ENCODE assay signal across 16 cellular contexts in genomic region chr1:9252999-9253398, GRCh38. TPM values are rescaled to one million over a fixed set of nuclear protein-coding genes. Genes with fewer than 3 reads are reported as not detected.
DNase-seq lines count a peak whose midpoint lies in the region; ATAC-seq and TF ChIP-seq lines count a peak whose summit lies in the region.
"Had no signal": no experiment of that assay in that cellular context is flagged by ENCODE, and none has a peak within 500 bp of the region (broad histone marks: within the 10 kb centered on the region; RNA-seq: fewer than 3 reads in every experiment).

No MANE protein-coding gene starts in this region.

- no peak overlapping the region for H3K4me3 ChIP-seq in SK-N-SH (ENCODE audit: low read depth in 2 of 2, low read length in 1 of 2)
- H3K4me3 ChIP-seq in transverse colon = no peak overlapping the region
- H3K4me3 ChIP-seq in tibial artery = no peak overlapping the region

- peaks cover 2% of the 10 kb centered on the region; the same call in 1 of the 2 replicates for H3K79me2 ChIP-seq in SK-N-SH (ENCODE audit: insufficient read depth)

- H4K20me1 ChIP-seq in SK-N-SH (ENCODE audit: insufficient read depth) = no peaks in the 10 kb centered on the region

- peak overlapping the region; percentile 49 for H3K27ac Mint-ChIP-seq in mesothelial cell of epicardium
- H3K27ac Mint-ChIP-seq: activated CD4-positive, alpha-beta T cell treated with anti-CD3 and anti-CD28 coated beads for 36 hours; activated T-cell treated with anti-CD3 and anti-CD28 coated beads, Interleukin-2, amount 50 U/mL, for 24 hours; CD4-positive, alpha-beta T cell; T-helper 1 cell treated with Interleukin-12 subunit alpha and Interleukin-12 subunit beta and Interleukin-4 antibody, amounts not matched to agents 30 μg/mL and 1 μg/mL, for 36 hours had no signal

- no peak for TF ChIP-seq POLR2A in transverse colon (IDR thresholded peaks at IDR 0.05)

- H3K4me1 ChIP-seq in SK-N-SH (ENCODE audit: control insufficient read depth in 1 of 2, insufficient read depth in 2 of 2, low read depth in 1 of 2, low read length in 1 of 2) (peaks cover 7 to 37% of the 10 kb centered on the region in 2 experiments; a peak in 3 of 4 replicates), transverse colon (peaks cover 0 to 42% (median 14%) of the 10 kb centered on the region in 4 donors), tibial artery (peaks cover 12 to 41% (median 36%) of the 10 kb centered on the region in 4 donors)

- WGBS in SK-N-SH (ENCODE audit: low lambda C conversion rate) = 79% methylated on average over 8 of the region's 8 CpGs
- WGBS in transverse colon (ENCODE audit: low coverage in 1 of 2), 2 donors = 80 to 88% methylated on average over 5 to 8 of the region's 8 CpGs

- no peak for TF ChIP-seq EP300 in SK-N-SH (IDR thresholded peaks at IDR 0.05; ENCODE audit: borderline replicate concordance in 1 of 2, low read depth in 1 of 2, low read length in 1 of 2)
- no peak for TF ChIP-seq EP300 in transverse colon (IDR thresholded peaks at IDR 0.05; ENCODE audit: low read depth)

- no peak overlapping the region for H3K4me2 ChIP-seq in SK-N-SH

- no peaks in the 10 kb centered on the region for H3K27me3 Mint-ChIP-seq in mesothelial cell of epicardium (ENCODE audit: low read depth)
- H3K27me3 Mint-ChIP-seq: activated CD4-positive, alpha-beta T cell treated with anti-CD3 and anti-CD28 coated beads for 36 hours; activated T-cell treated with anti-CD3 and anti-CD28 coated beads, Interleukin-2, amount 50 U/mL, for 24 hours; CD4-positive, alpha-beta T cell had no signal

- DNase-seq in SK-N-SH (peak; percentile 59), ecto neural progenitor cell (ENCODE audit: low spot score) (peak; percentile 81), mesothelial cell of epicardium (ENCODE audit: low spot score in 2 of 2, unreplicated experiment in 2 of 2) (no peak), transverse colon (no peak), tibial artery (no peak), NCI-H526 treated with DMSO at 0.1 percent for 48 hours (lab: John Stamatoyannopoulos, UW) (no peak), COLO829 (ENCODE audit: low spot score) (no peak)
- DNase-seq: 8988T; activated CD4-positive, alpha-beta T cell treated with anti-CD3 and anti-CD28 coated beads for 36 hours; activated T-cell treated with anti-CD3 and anti-CD28 coated beads, Interleukin-2, amount 50 U/mL, for 24 hours; CD4-positive, alpha-beta T cell; NCI-H187; NCI-H748 treated with DMSO at 0.1 percent for 48 hours; stimulated activated CD4-positive, alpha-beta T cell treated with anti-CD3 and anti-CD28 coated beads, Interleukin-4, amount 100 ng/mL, for 24 hours had no signal

- intact Hi-C loops in transverse colon (cut with DNase I; ENCODE audit: low total_unique reads) = no loop called here
- intact Hi-C loops in tibial artery (cut with DNase I; ENCODE audit: low total_unique reads) = loop anchor here (5.0 kb wide), 1 partner anchor 51 kb away; no protein-coding TSS in a partner anchor

- no peak overlapping the region for H3K9ac ChIP-seq in SK-N-SH

- H2AFZ ChIP-seq in SK-N-SH (ENCODE audit: low read depth) = no peak overlapping the region

- CTCF ChIA-PET in SK-N-SH (lab: Yijun Ruan, JAX) = interaction anchor here (1.0 to 5.1 kb wide), 7 partner anchors 13 to 238 kb away, joined by 3 to 31 read pairs (median 6); partner anchors contain the start of gene H6PD

- peak overlapping the region in 1 of 2 experiments; percentile 61; a peak in 2 of 4 replicates for H3K27ac ChIP-seq in SK-N-SH (ENCODE audit: low read depth in 2 of 2, low read length in 1 of 2)
- peak overlapping the region; percentile 15 to 72 (median 30) for H3K27ac ChIP-seq in transverse colon
- H3K27ac ChIP-seq in tibial artery = peak overlapping the region in 1 of 2 donors; percentile 40

- H3K9me3 ChIP-seq in SK-N-SH = no peaks in the 10 kb centered on the region
- no peaks in the 10 kb centered on the region for H3K9me3 ChIP-seq in transverse colon
- H3K9me3 ChIP-seq in tibial artery = no peaks in the 10 kb centered on the region

- H3K36me3 Mint-ChIP-seq in mesothelial cell of epicardium = peaks cover 13% of the 10 kb centered on the region

- POLR2A ChIA-PET in SK-N-SH (lab: Yijun Ruan, JAX) = interaction anchor here (0.8 kb wide), 1 partner anchor 18 kb away, joined by 3 read pairs; no protein-coding TSS in a partner anchor

- no peak for TF ChIP-seq CTCF in SK-N-SH (IDR thresholded peaks at IDR 0.05)
- no peak for TF ChIP-seq CTCF in mesothelial cell of epicardium (IDR thresholded peaks at IDR 0.05; ENCODE audit: unreplicated experiment)
- TF ChIP-seq CTCF in transverse colon (IDR thresholded peaks at IDR 0.05) = no peak
- TF ChIP-seq CTCF in tibial artery (IDR thresholded peaks at IDR 0.05) = no peak

- no peaks in the 10 kb centered on the region for H3F3A ChIP-seq in SK-N-SH (replicated peaks; ENCODE audit: insufficient read depth)

- in situ Hi-C loops in transverse colon (cut with MboI; ENCODE audit: low pct_ligation_motif_present in 1 of 4, low pct_unique_long_range_greater_than_20kb in 1 of 4, low sequenced_read_pairs in 3 of 4) = no loop called here

- H3K9me3 Mint-ChIP-seq in mesothelial cell of epicardium = no peaks in the 10 kb centered on the region
- H3K9me3 Mint-ChIP-seq: activated T-cell treated with anti-CD3 and anti-CD28 coated beads, Interleukin-2, amount 50 U/mL, for 24 hours; CD4-positive, alpha-beta T cell had no signal

- H3K4me1 Mint-ChIP-seq in mesothelial cell of epicardium = peaks cover 36% of the 10 kb centered on the region

- no peak for TF ChIP-seq RAD21 in SK-N-SH (IDR thresholded peaks at IDR 0.05; ENCODE audit: low read length)

- H3K36me3 ChIP-seq in SK-N-SH (replicated peaks in 1 of 2; ENCODE audit: control insufficient read depth in 1 of 2, insufficient read depth in 2 of 2, low read length in 1 of 2) (peaks cover 0 to 12% of the 10 kb centered on the region in 2 experiments), transverse colon (no peaks in the 10 kb centered on the region), tibial artery (peaks cover 0 to 24% (median 8%) of the 10 kb centered on the region in 3 donors)

- H3K9me2 ChIP-seq in SK-N-SH = no peaks in the 10 kb centered on the region

- H3K27me3 ChIP-seq in SK-N-SH (ENCODE audit: insufficient read depth) = no peaks in the 10 kb centered on the region
- H3K27me3 ChIP-seq in transverse colon = no peaks in the 10 kb centered on the region
- no peaks in the 10 kb centered on the region for H3K27me3 ChIP-seq in tibial artery

- no peak for ATAC-seq in SK-N-SH treated with all-trans-retinoic acid at 6 μM for 48 hours
- ATAC-seq: activated CD4-positive, alpha-beta T cell treated with anti-CD3 and anti-CD28 coated beads for 36 hours had no signal

- no peak overlapping the region for H3K4me3 Mint-ChIP-seq in mesothelial cell of epicardium
- H3K4me3 Mint-ChIP-seq: activated CD4-positive, alpha-beta T cell treated with anti-CD3 and anti-CD28 coated beads for 36 hours; activated T-cell treated with anti-CD3 and anti-CD28 coated beads, Interleukin-2, amount 50 U/mL, for 24 hours; CD4-positive, alpha-beta T cell; T-helper 1 cell treated with Interleukin-12 subunit alpha and Interleukin-12 subunit beta and Interleukin-4 antibody, amounts not matched to agents 30 μg/mL and 1 μg/mL, for 36 hours had no signal

TF ChIP-seq in SK-N-SH, 30 proteins besides CTCF, POLR2A, EP300 and RAD21 (continues in another document):
- TF ChIP-seq FOSL2 (IDR thresholded peaks at IDR 0.05; ENCODE audit: borderline replicate concordance, low read depth) = no peak
- TF ChIP-seq NFIC (IDR thresholded peaks at IDR 0.05; ENCODE audit: borderline replicate concordance) = no peak
- TF ChIP-seq MXI1 (IDR thresholded peaks at IDR 0.05; ENCODE audit: low read depth, low read length) = no peak
- TF ChIP-seq RFX5 (IDR thresholded peaks at IDR 0.05; ENCODE audit: low read length) = no peak
- no peak for TF ChIP-seq PBX3 (IDR thresholded peaks at IDR 0.05)
- TF ChIP-seq RCOR1 (IDR thresholded peaks at IDR 0.05; ENCODE audit: low read length) = no peak
- no peak for TF ChIP-seq TAF1 (IDR thresholded peaks at IDR 0.05; ENCODE audit: borderline replicate concordance, low read depth, low read length)

TF ChIP-seq in SK-N-SH treated with all-trans-retinoic acid at 6 μM for 48 hours, 23 proteins besides CTCF, POLR2A, EP300 and RAD21 (continues in another document):
- no peak for TF ChIP-seq TCF4 (CRISPR knock-in tag; IDR thresholded peaks at IDR 0.05; ENCODE audit: borderline replicate concordance)
- no peak for TF ChIP-seq ARNTL (CRISPR knock-in tag; IDR thresholded peaks at IDR 0.05; ENCODE audit: borderline replicate concordance, low read depth)
- no peak for TF ChIP-seq ISL1 (CRISPR knock-in tag; IDR thresholded peaks at IDR 0.05)
- no peak for TF ChIP-seq CSRNP3 (CRISPR knock-in tag; IDR thresholded peaks at IDR 0.05)
- TF ChIP-seq TOX (CRISPR knock-in tag; IDR thresholded peaks at IDR 0.05; ENCODE audit: borderline replicate concordance) = no peak
- no peak for TF ChIP-seq ZFP30 (CRISPR knock-in tag; IDR thresholded peaks at IDR 0.05)
- no peak for TF ChIP-seq CSDC2 (CRISPR knock-in tag; IDR thresholded peaks at IDR 0.05)
- no peak for TF ChIP-seq SNAI2 (CRISPR knock-in tag; IDR thresholded peaks at IDR 0.05)
- TF ChIP-seq ZNF70 (CRISPR knock-in tag; IDR thresholded peaks at IDR 0.05) = no peak
- no peak for TF ChIP-seq ESRRG (CRISPR knock-in tag; IDR thresholded peaks at IDR 0.05)
- no peak for TF ChIP-seq ZNF565 (CRISPR knock-in tag; conservative IDR thresholded peaks at IDR 0.05; ENCODE audit: low read depth)
- TF ChIP-seq ZNF8 (CRISPR knock-in tag; IDR thresholded peaks at IDR 0.05) = no peak

RNA-seq across cellular contexts. Expression of gene H6PD, which starts 18.4 kb away (rescaled TPM):
- polyA plus RNA-seq in SK-N-SH (2012; rRNA removed) = 16.2 and 19.1 TPM in 2 replicates
- polyA plus RNA-seq in SK-N-SH (2012; cell fraction: cytosol; rRNA removed) = 10.0 and 13.9 TPM in 2 replicates
- polyA plus RNA-seq in SK-N-SH (2012; cell fraction: nucleus; rRNA removed) = 23.2 and 26.0 TPM in 2 replicates
- total RNA-seq in mesothelial cell of epicardium (71.2 to 74.6 TPM (median 73.1 TPM) in 3 replicates), transverse colon (10 to 100 TPM; 24.1 to 49.4 (median 26.7) TPM)

RNA-seq across cellular contexts. Expression of gene SPSB1, which starts 39.7 kb away (rescaled TPM):
- polyA plus RNA-seq in SK-N-SH (2012; rRNA removed) = 8.4 and 9.2 TPM in 2 replicates
- 4.4 and 5.8 TPM in 2 replicates for polyA plus RNA-seq in SK-N-SH (2012; cell fraction: cytosol; rRNA removed)
- polyA plus RNA-seq in SK-N-SH (2012; cell fraction: nucleus; rRNA removed) = 5.4 and 7.6 TPM in 2 replicates
- 22.0 to 24.8 TPM (median 23.9 TPM) in 3 replicates for total RNA-seq in mesothelial cell of epicardium
- 10 to 100 TPM; 40.0 to 82.1 (median 52.6) TPM for total RNA-seq in transverse colon

Comparison
In these comparisons a context has a peak if more than half of its experiments do, and no peak if none do; other contexts are left out.
1. DNase-seq: peak in SK-N-SH (single experiment) and ecto neural progenitor cell (single experiment); none in mesothelial cell of epicardium (0 of 2), transverse colon (single experiment), tibial artery (0 of 2), NCI-H526 treated with DMSO at 0.1 percent for 48 hours (single experiment) and COLO829 (single experiment).